In genomic region chr4:184733654-184734524, GRCh38 we compare ENCODE assay signal across 1 cellular context.
TF ChIP-seq lines count a peak whose summit lies in the region.

CENPU (minus strand) TSS chr4:184734096; CDS start chr4:184734062, 34 bp downstream.

TF ChIP-seq in K562, 482 proteins besides CTCF, POLR2A, EP300 and RAD21 (continued from another document and continues in another):
- TF ChIP-seq AFF1 (IDR thresholded peaks at IDR 0.05; ENCODE audit: low read depth in 1 of 2, partially characterized antibody in 2 of 2) (no peak), CTBP1 (IDR thresholded peaks at IDR 0.05; ENCODE audit: borderline replicate concordance) (peak; percentile 93), ZNF444 (CRISPR knock-in tag; IDR thresholded peaks at IDR 0.05) (no peak), ZNF324 (CRISPR knock-in tag; IDR thresholded peaks at IDR 0.05) (no peak), ATF6 (CRISPR knock-in tag; IDR thresholded peaks at IDR 0.05) (no peak), CTCFL (IDR thresholded peaks at IDR 0.05; ENCODE audit: borderline replicate concordance, insufficient read depth, low read depth, low read length, poor library complexity, severe bottlenecking) (no peak), TEAD2 (tag; IDR thresholded peaks at IDR 0.05) (peak; percentile 45; the same call in 1 of the 2 replicates), ZNF311 (CRISPR knock-in tag; IDR thresholded peaks at IDR 0.05) (no peak), HDGF (IDR thresholded peaks at IDR 0.05) (no peak), ARID1B (IDR thresholded peaks at IDR 0.05) (peak; percentile 69), PURB (CRISPR knock-in tag; IDR thresholded peaks at IDR 0.05; ENCODE audit: low read depth) (no peak), ZNF830 (CRISPR knock-in tag; IDR thresholded peaks at IDR 0.05) (0 out of 2 replicates have a peak, but pooled peaks have one; percentile 36), MNT (conservative IDR thresholded peaks at IDR 0.05) (peak; percentile 99), GATA2 (CRISPR knock-in tag; IDR thresholded peaks at IDR 0.05) (no peak), ZNF212 (CRISPR knock-in tag; IDR thresholded peaks at IDR 0.05) (no peak), ZC3H8 (IDR thresholded peaks at IDR 0.05) (no peak), CHAMP1 (IDR thresholded peaks at IDR 0.05) (peak; percentile 95), SNRNP70 (optimal IDR thresholded peaks at IDR 0.05; ENCODE audit: low read depth, low read length) (no peak), SRSF7 (optimal IDR thresholded peaks at IDR 0.05; ENCODE audit: low read depth, low read length) (no peak), KDM5B (IDR thresholded peaks at IDR 0.05; ENCODE audit: insufficient replicate concordance, low read depth, low read length) (peak; percentile 92), HNRNPUL1 (IDR thresholded peaks at IDR 0.05; ENCODE audit: low read length) (no peak), ZBTB33 (CRISPR knock-in tag; IDR thresholded peaks at IDR 0.05) (peak; percentile 89), DDX20 (tag; IDR thresholded peaks at IDR 0.05; ENCODE audit: low read depth) (no peak), ZNF740 (CRISPR knock-in tag; IDR thresholded peaks at IDR 0.05) (peak; percentile 83), ZNF740 (tag; IDR thresholded peaks at IDR 0.05) (no peak), ZNF785 (CRISPR knock-in tag; IDR thresholded peaks at IDR 0.05) (no peak), ETS2 (tag; IDR thresholded peaks at IDR 0.05; ENCODE audit: borderline replicate concordance, poor library complexity, severe bottlenecking) (no peak), DNMT1 (IDR thresholded peaks at IDR 0.05) (no peak), ELF4 (CRISPR knock-in tag; IDR thresholded peaks at IDR 0.05) (peak; percentile 65; the same call in 1 of the 2 replicates), SREBF1 (IDR thresholded peaks at IDR 0.05; ENCODE audit: borderline replicate concordance, low read depth, low read length) (no peak), ZNF639 (CRISPR knock-in tag; conservative IDR thresholded peaks at IDR 0.05 in 1 of 2, IDR thresholded peaks at IDR 0.05 in 1 of 2) (peak in 1 of 2 experiments; percentile 16; a peak in 1 of 4 replicates), HCFC1 (IDR thresholded peaks at IDR 0.05; ENCODE audit: low read depth, low read length) (peak; percentile 74), HLTF (IDR thresholded peaks at IDR 0.05) (no peak), TAF7 (tag; IDR thresholded peaks at IDR 0.05) (peak; percentile 67), LARP7 (IDR thresholded peaks at IDR 0.05) (peak; percentile 75; the same call in 1 of the 2 replicates), ETV6 (IDR thresholded peaks at IDR 0.05; ENCODE audit: borderline replicate concordance in 1 of 2, low read depth in 2 of 2, low read length in 1 of 2) (peak in 1 of 2 experiments; percentile 49; a peak in 2 of 4 replicates), ETV6 (CRISPR knock-in tag; IDR thresholded peaks at IDR 0.05; ENCODE audit: borderline replicate concordance) (peak; percentile 69; the same call in 1 of the 2 replicates), PHB (CRISPR knock-in tag; IDR thresholded peaks at IDR 0.05) (no peak), E2F1 (CRISPR knock-in tag; IDR thresholded peaks at IDR 0.05) (peak; percentile 97), STAT5A (IDR thresholded peaks at IDR 0.05; ENCODE audit: borderline replicate concordance, low read length) (peak; percentile 62; the same call in 1 of the 2 replicates), XRCC5 (IDR thresholded peaks at IDR 0.05; ENCODE audit: low read depth, low read length) (peak; percentile 100), CHD2 (IDR thresholded peaks at IDR 0.05; ENCODE audit: low read depth, low read length) (peak; percentile 73; the same call in 1 of the 2 replicates), ZNF668 (CRISPR knock-in tag; IDR thresholded peaks at IDR 0.05) (no peak), NONO (IDR thresholded peaks at IDR 0.05; ENCODE audit: low read depth in 2 of 2, low read length in 1 of 2) (peak; percentile 65 to 91; a peak in 3 of 4 replicates), NELFE (IDR thresholded peaks at IDR 0.05; ENCODE audit: insufficient read depth, insufficient read length) (peak; percentile 33), CAMTA2 (CRISPR knock-in tag; conservative IDR thresholded peaks at IDR 0.05) (no peak)
